Comparison of ENCODE assay signal across 14 cellular contexts in the genomic region with DNA sequence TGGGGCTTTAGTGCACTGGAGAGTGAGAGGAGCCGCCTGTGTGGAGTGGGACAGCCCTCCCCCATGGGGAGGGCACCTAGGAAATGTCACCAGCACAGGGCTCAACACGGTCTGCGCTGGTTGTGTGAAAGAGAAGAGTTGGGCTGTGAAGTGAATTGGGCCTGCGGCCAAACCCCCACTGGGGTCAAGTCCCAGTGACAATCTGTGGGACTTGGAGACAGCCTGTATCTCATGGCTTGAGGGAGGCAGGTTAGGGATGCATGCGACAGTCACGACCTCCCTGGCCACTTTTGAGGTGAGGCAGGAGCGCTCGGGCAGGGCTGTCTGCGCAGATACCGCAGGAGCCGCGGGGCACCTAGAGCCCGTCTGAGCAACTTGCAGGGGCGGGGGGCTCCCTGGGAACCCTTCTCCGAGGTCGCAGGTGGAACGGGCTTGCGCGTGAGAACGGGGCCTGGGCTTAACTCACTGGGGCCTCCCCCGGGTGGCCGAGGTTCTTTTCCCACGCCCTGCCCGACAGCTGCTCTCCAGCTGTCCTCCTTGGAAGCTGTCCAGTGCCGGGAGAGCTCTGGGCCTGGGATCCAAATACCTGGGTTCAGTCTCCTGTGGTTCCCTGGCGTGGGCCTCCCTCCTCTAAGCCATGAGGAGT.
DNase-seq lines count a peak whose midpoint lies in the region; ATAC-seq, FAIRE-seq and TF ChIP-seq lines count a peak whose summit lies in the region.
"Had no signal": no experiment of that assay in that cellular context is flagged by ENCODE, and none has a peak within 500 bp of the region (broad histone marks: within the 10 kb centered on the region; RNA-seq: fewer than 3 reads in every experiment).

No MANE protein-coding gene starts in this region.

- H3K18ac ChIP-seq in mesenchymal stem cell (ENCODE audit: low read depth in 1 of 2, low read length in 2 of 2), result no peak overlapping the region

- H3K14ac ChIP-seq in mesenchymal stem cell (ENCODE audit: low read length in 2 of 2), result no peak overlapping the region

- H2BK15ac ChIP-seq in mesenchymal stem cell (ENCODE audit: low read depth, poor library complexity, severe bottlenecking), result no peak overlapping the region

- DNase-seq in activated effector memory CD4-positive, alpha-beta T cell treated with anti-CD3 and anti-CD28 coated beads, Interleukin-2, amount 50 U/mL, for 16 hours, result peak; percentile 55
- no peak for DNase-seq in activated effector memory CD4-positive, alpha-beta T cell treated with Interleukin-2 at 50 U/mL for 16 hours
- peak; percentile 63 to 68 for DNase-seq in cardiac fibroblast (ENCODE audit: low read depth in 2 of 2)
- DNase-seq in mesenchymal stem cell, result peak; percentile 68
- DNase-seq in transverse colon, result peak; percentile 37
- DNase-seq in activated gamma-delta T cell (lab: John Stamatoyannopoulos, UW), result no peak
- DNase-seq in frontal cortex (ENCODE audit: low spot score in 2 of 2), result no peak
- DNase-seq: ACHN, activated B cell treated with CpG ODN at 0.5 μM for 24 hours, glutamatergic neuron, MV-4-11 had no signal

- in situ Hi-C loops in transverse colon (cut with MboI; ENCODE audit: low pct_ligation_motif_present in 1 of 4, low pct_unique_long_range_greater_than_20kb in 1 of 4, low sequenced_read_pairs in 3 of 4), result no loop called here

- H3K27me3 ChIP-seq in mesenchymal stem cell (ENCODE audit: control insufficient read depth in 1 of 2, insufficient read depth in 1 of 2, low read length in 2 of 2) (no peaks in the 10 kb centered on the region), transverse colon (no peaks in the 10 kb centered on the region)

- no peak overlapping the region for H2AFZ ChIP-seq in mesenchymal stem cell (ENCODE audit: low read depth, low read length)

- no peak for FAIRE-seq in frontal cortex (lab: Jason Lieb, UNC)

- H2BK5ac ChIP-seq in mesenchymal stem cell (ENCODE audit: low read depth, low read length, poor library complexity, severe bottlenecking), result no peak overlapping the region

- no peak overlapping the region for H3K23ac ChIP-seq in mesenchymal stem cell (ENCODE audit: low read length in 2 of 2)

- TF ChIP-seq CTCF in cardiac fibroblast (IDR thresholded peaks at IDR 0.05; ENCODE audit: low read depth, low read length) (no peak), transverse colon (IDR thresholded peaks at IDR 0.05) (no peak)

- H4K91ac ChIP-seq in mesenchymal stem cell (ENCODE audit: low read length), result no peak overlapping the region

- 81% methylated on average over 26 of the region's 26 CpGs for WGBS in mesenchymal stem cell
- 81% methylated on average over 26 of the region's 26 CpGs; no CpG with 5 or more reads in 1 of the 2 donors for WGBS in transverse colon (ENCODE audit: low coverage in 1 of 2), 2 donors

- H3K36me3 ChIP-seq in mesenchymal stem cell (ENCODE audit: control insufficient read depth in 1 of 2, insufficient read depth in 2 of 2, low read depth in 1 of 2, low read length in 2 of 2) (peaks cover 17 to 36% of the 10 kb centered on the region in 2 experiments), transverse colon (no peaks in the 10 kb centered on the region)

- no peak overlapping the region for H2BK12ac ChIP-seq in mesenchymal stem cell (ENCODE audit: low read length in 2 of 2)

- H3K4me2 ChIP-seq in mesenchymal stem cell (ENCODE audit: low read length, poor library complexity, severe bottlenecking), result no peak overlapping the region

- H3K79me1 ChIP-seq in mesenchymal stem cell (replicated peaks; ENCODE audit: low read length, poor library complexity, severe bottlenecking), result no peaks in the 10 kb centered on the region

- H3K4me1 ChIP-seq in mesenchymal stem cell (ENCODE audit: control insufficient read depth, insufficient read depth, low read depth, low read length) (peaks cover 2% of the 10 kb centered on the region), transverse colon (no peaks in the 10 kb centered on the region)

- H3K4me3 ChIP-seq in cardiac fibroblast (replicated peaks in 1 of 2; ENCODE audit: low read depth in 2 of 2, low read length in 2 of 2) (no peak overlapping the region), mesenchymal stem cell (ENCODE audit: insufficient read depth in 1 of 2, low read depth in 1 of 2, low read length in 2 of 2) (no peak overlapping the region), transverse colon (no peak overlapping the region)

- H3K9ac ChIP-seq in mesenchymal stem cell (ENCODE audit: low read length), result no peak overlapping the region

- ATAC-seq in HG02938 (IDR thresholded peaks at IDR 0.05; ENCODE audit: unreplicated experiment), result no peak
- ATAC-seq: left lobe of liver, SK-N-SH treated with all-trans-retinoic acid at 6 μM for 48 hours had no signal

- no peak overlapping the region for H4K8ac ChIP-seq in mesenchymal stem cell (ENCODE audit: low read length)

- intact Hi-C loops in transverse colon (cut with DNase I; ENCODE audit: low total_unique reads), result no loop called here

- no peak overlapping the region for H2AK5ac ChIP-seq in mesenchymal stem cell (ENCODE audit: low read length, severe bottlenecking)

- H2BK120ac ChIP-seq in mesenchymal stem cell (ENCODE audit: low read depth, low read length), result no peak overlapping the region

- H3K4ac ChIP-seq in mesenchymal stem cell (ENCODE audit: low read depth in 1 of 2, low read length in 2 of 2), result no peak overlapping the region

- no peak for TF ChIP-seq EP300 in transverse colon (IDR thresholded peaks at IDR 0.05; ENCODE audit: low read depth)

- H3K9me3 ChIP-seq in mesenchymal stem cell (ENCODE audit: control insufficient read depth, low read length) (no peaks in the 10 kb centered on the region), transverse colon (no peaks in the 10 kb centered on the region)

- H3K27ac ChIP-seq in mesenchymal stem cell (ENCODE audit: low read length, poor library complexity, severe bottlenecking) (no peak overlapping the region), transverse colon (no peak overlapping the region)

- TF ChIP-seq POLR2A in transverse colon (IDR thresholded peaks at IDR 0.05), result no peak

Comparison
In these comparisons a context has a peak if more than half of its experiments do, and no peak if none do; other contexts are left out.
1. DNase-seq: peak in activated effector memory CD4-positive, alpha-beta T cell treated with anti-CD3 and anti-CD28 coated beads, Interleukin-2, amount 50 U/mL, for 16 hours (single experiment), cardiac fibroblast (2 of 2), mesenchymal stem cell (single experiment) and transverse colon (single experiment); none in activated effector memory CD4-positive, alpha-beta T cell treated with Interleukin-2 at 50 U/mL for 16 hours (single experiment), activated gamma-delta T cell (single experiment) and frontal cortex (0 of 2).